ENCODE assay signal across 1 cellular context in genomic region chr21:46229133-46229922, GRCh38.
A peak's percentile ranks its signal among the peaks of the same experiment; 100 is the strongest.
TF ChIP-seq lines count a peak whose summit lies in the region.

No MANE protein-coding gene starts in this region.

TF ChIP-seq in GM12878, 131 proteins besides CTCF, POLR2A, EP300 and RAD21 (continued from another document):
- TF ChIP-seq USF2 (IDR thresholded peaks at IDR 0.05; ENCODE audit: borderline replicate concordance, low read depth, low read length), result no peak
- no peak for TF ChIP-seq FOS (IDR thresholded peaks at IDR 0.05; ENCODE audit: borderline replicate concordance, extremely low read depth, insufficient read length)
- TF ChIP-seq HDGF (IDR thresholded peaks at IDR 0.05), result no peak
- no peak for TF ChIP-seq RBBP5 (conservative IDR thresholded peaks at IDR 0.05)
- no peak for TF ChIP-seq IRF3 (IDR thresholded peaks at IDR 0.05)
- TF ChIP-seq HCFC1 (IDR thresholded peaks at IDR 0.05; ENCODE audit: low read length), result no peak; the same call in 1 of the 2 replicates
- no peak for TF ChIP-seq HDAC6 (IDR thresholded peaks at IDR 0.05; ENCODE audit: unreplicated experiment)
- TF ChIP-seq HDAC2 (IDR thresholded peaks at IDR 0.05), result no peak
- TF ChIP-seq POLR2AphosphoS2 (IDR thresholded peaks at IDR 0.05; ENCODE audit: low read depth, low read length), result no peak; the same call in 1 of the 2 replicates
- no peak for TF ChIP-seq JUNB (IDR thresholded peaks at IDR 0.05)
- TF ChIP-seq CBX3 (IDR thresholded peaks at IDR 0.05; ENCODE audit: borderline replicate concordance, low read depth), result no peak
- TF ChIP-seq RUNX3 (IDR thresholded peaks at IDR 0.05; ENCODE audit: low read length), result no peak
- no peak for TF ChIP-seq ZNF207 (IDR thresholded peaks at IDR 0.05; ENCODE audit: borderline replicate concordance)
- no peak for TF ChIP-seq ASH2L (IDR thresholded peaks at IDR 0.05; ENCODE audit: borderline replicate concordance, low read depth)
- TF ChIP-seq STAT3 (IDR thresholded peaks at IDR 0.05; ENCODE audit: low read depth, low read length), result no peak
- no peak for TF ChIP-seq NR2F1 (conservative IDR thresholded peaks at IDR 0.05)
- no peak for TF ChIP-seq PBX3 (IDR thresholded peaks at IDR 0.05; ENCODE audit: insufficient replicate concordance, low read depth, low read length)
- TF ChIP-seq ZSCAN29 (IDR thresholded peaks at IDR 0.05), result no peak
- no peak for TF ChIP-seq ATF7 (IDR thresholded peaks at IDR 0.05; ENCODE audit: low read depth)
- no peak for TF ChIP-seq GABPA (IDR thresholded peaks at IDR 0.05; ENCODE audit: low read depth)
- TF ChIP-seq NR2C1 (IDR thresholded peaks at IDR 0.05), result no peak
- TF ChIP-seq EGR1 (IDR thresholded peaks at IDR 0.05; ENCODE audit: borderline replicate concordance in 1 of 2, low read depth in 2 of 2, low read length in 2 of 2), result peak in 1 of 2 experiments; percentile 80; a peak in 2 of 3 replicates
- no peak for TF ChIP-seq MEF2A (IDR thresholded peaks at IDR 0.05; ENCODE audit: insufficient read depth, low read depth, low read length)
